Comparison of ENCODE assay signal across 21 cellular contexts in genomic region chr2:183543222-183543621, GRCh38.
DNase-seq lines count a peak whose midpoint lies in the region; ATAC-seq and TF ChIP-seq lines count a peak whose summit lies in the region.
"Had no signal": no experiment of that assay in that cellular context is flagged by ENCODE, and none has a peak within 500 bp of the region (broad histone marks: within the 10 kb centered on the region; RNA-seq: fewer than 3 reads in every experiment).

No MANE protein-coding gene starts in this region.

- TF ChIP-seq POLR2A in body of pancreas (IDR thresholded peaks at IDR 0.05): no peak

- H3K27ac ChIP-seq in body of pancreas: no peak overlapping the region
- H3K27ac ChIP-seq: coronary artery, esophagus squamous epithelium, gastrocnemius medialis, thyroid gland, VCaP had no signal

- DNase-seq in left colon (peak; percentile 29 to 56), body of pancreas (no peak), HAP-1 (ENCODE audit: low spot score in 2 of 2) (no peak), foreskin melanocyte (no peak)
- DNase-seq in activated naive CD4-positive, alpha-beta T cell treated with Interleukin-2 at 50 U/mL for 16 hours: no peak
- DNase-seq: C1 segment of cervical spinal cord, esophagus squamous epithelium, gastrocnemius medialis, hippocampal formation, MG63, NCI-H2081, NCI-H774 had no signal

- in situ Hi-C loops in HAP-1 (cut with MboI; ENCODE audit: low sequenced_read_pairs): no loop called here

- H3K36me3 ChIP-seq in body of pancreas (replicated peaks in 1 of 2; ENCODE audit: insufficient read depth in 1 of 2, low read depth in 2 of 2) (no peaks in the 10 kb centered on the region), HAP-1 (replicated peaks) (no peaks in the 10 kb centered on the region)
- H3K36me3 ChIP-seq: esophagus squamous epithelium, gastrocnemius medialis, MG63, thyroid gland had no signal

- peak; percentile 16 for ATAC-seq in GM18511 (IDR thresholded peaks at IDR 0.05; ENCODE audit: unreplicated experiment)
- peak; percentile 21 for ATAC-seq in GM21576 (IDR thresholded peaks at IDR 0.05; ENCODE audit: unreplicated experiment)
- peak; percentile 21 for ATAC-seq in HG03432 (IDR thresholded peaks at IDR 0.05; ENCODE audit: unreplicated experiment)
- ATAC-seq in left colon: peak; percentile 78
- ATAC-seq in body of pancreas: no peak
- ATAC-seq: gastrocnemius medialis, K562, sciatic nerve, SK-N-SH treated with all-trans-retinoic acid at 6 μM for 48 hours had no signal

- TF ChIP-seq CTCF in body of pancreas (IDR thresholded peaks at IDR 0.05): no peak

- WGBS in body of pancreas, 2 donors: 85 to 97% methylated on average over 5 of the region's 5 CpGs

- no peak overlapping the region for H3K4me3 ChIP-seq in body of pancreas
- no peak overlapping the region for H3K4me3 ChIP-seq in HAP-1
- H3K4me3 ChIP-seq: coronary artery, esophagus squamous epithelium, gastrocnemius medialis, K562, MG63, thyroid gland had no signal

- H3K9me3 ChIP-seq in body of pancreas: no peaks in the 10 kb centered on the region
- H3K9me3 ChIP-seq in HAP-1: no peaks in the 10 kb centered on the region
- H3K9me3 ChIP-seq: gastrocnemius medialis, MG63, thyroid gland had no signal

- H3K4me1 ChIP-seq in body of pancreas (no peaks in the 10 kb centered on the region), HAP-1 (peaks cover 4% of the 10 kb centered on the region)
- H3K4me1 ChIP-seq: esophagus squamous epithelium, gastrocnemius medialis, thyroid gland had no signal

- intact Hi-C loops in left colon (cut with DNase I, micrococcal nuclease) (no loop called here), body of pancreas (cut with DNase I) (no loop called here)

- no peaks in the 10 kb centered on the region for H3K27me3 ChIP-seq in body of pancreas
- H3K27me3 ChIP-seq in HAP-1 (ENCODE audit: low read depth): no peaks in the 10 kb centered on the region
- H3K27me3 ChIP-seq: esophagus squamous epithelium, gastrocnemius medialis, MG63, thyroid gland had no signal

Comparison
In these comparisons a context has a peak if more than half of its experiments do, and no peak if none do; other contexts are left out.
1. DNase-seq: peak in left colon (2 of 2); none in activated naive CD4-positive, alpha-beta T cell treated with Interleukin-2 at 50 U/mL for 16 hours (single experiment), body of pancreas (0 of 4), HAP-1 (0 of 2) and foreskin melanocyte (single experiment).